ENCODE assay signal across 13 cellular contexts in genomic region chr10:94292448-94293118, GRCh38.
A peak's percentile ranks its signal among the peaks of the same experiment; 100 is the strongest.
DNase-seq lines count a peak whose midpoint lies in the region; ATAC-seq, FAIRE-seq and TF ChIP-seq lines count a peak whose summit lies in the region.
"Had no signal": no experiment of that assay in that cellular context is flagged by ENCODE, and none has a peak within 500 bp of the region (broad histone marks: within the 10 kb centered on the region; RNA-seq: fewer than 3 reads in every experiment).

No MANE protein-coding gene starts in this region.

- no peak overlapping the region for H3K4me3 ChIP-seq in SK-N-MC
- H3K4me3 ChIP-seq in psoas muscle, result no peak overlapping the region
- H3K4me3 ChIP-seq: HAP-1, right lobe of liver had no signal

- FAIRE-seq in GM12891 (lab: Jason Lieb, UNC), result peak; percentile 26

- H3K27me3 ChIP-seq in psoas muscle (ENCODE audit: insufficient read depth in 3 of 3, low read length in 2 of 3), result no peaks in the 10 kb centered on the region
- H3K27me3 ChIP-seq: right lobe of liver had no signal

- no peak overlapping the region for H3K4me3 Mint-ChIP-seq in T-helper 17 cell

- H3K27ac ChIP-seq in SK-N-MC (peak overlapping the region; percentile 67; the same call in 1 of the 2 replicates), psoas muscle (peak overlapping the region; percentile 39)
- H3K27ac ChIP-seq: right lobe of liver had no signal

- H3K27me3 Mint-ChIP-seq in T-helper 17 cell, result peaks cover 59% of the 10 kb centered on the region

- H3K36me3 Mint-ChIP-seq in T-helper 17 cell (ENCODE audit: low read depth), result no peaks in the 10 kb centered on the region

- intact Hi-C loops in psoas muscle (cut with DNase I), result no loop called here

- H3K4me1 ChIP-seq in psoas muscle, result no peaks in the 10 kb centered on the region
- H3K4me1 ChIP-seq: HAP-1 had no signal

- no peaks in the 10 kb centered on the region for H3K36me3 ChIP-seq in SK-N-MC (ENCODE audit: insufficient read depth, low read length)
- H3K36me3 ChIP-seq in psoas muscle (ENCODE audit: insufficient read depth in 1 of 2, low read depth in 1 of 2), result no peaks in the 10 kb centered on the region
- H3K36me3 ChIP-seq: HAP-1, right lobe of liver had no signal

- TF ChIP-seq CTCF in psoas muscle (IDR thresholded peaks at IDR 0.05), result no peak

- TF ChIP-seq POLR2A in GM12891 (IDR thresholded peaks at IDR 0.05; ENCODE audit: low read depth, low read length), result no peak

- no peak overlapping the region for H3K27ac Mint-ChIP-seq in T-helper 17 cell

- H3K9ac ChIP-seq in SK-N-MC (ENCODE audit: insufficient read length), result no peak overlapping the region

- no peak for ATAC-seq in psoas muscle
- ATAC-seq in T-helper 17 cell, result no peak
- no peak for ATAC-seq in HG03457 (IDR thresholded peaks at IDR 0.05; ENCODE audit: unreplicated experiment)
- ATAC-seq: esophagus mucosa, right lobe of liver had no signal

- no peaks in the 10 kb centered on the region for H3K9me3 ChIP-seq in SK-N-MC (ENCODE audit: low read depth, low read length)
- no peaks in the 10 kb centered on the region for H3K9me3 ChIP-seq in psoas muscle
- no peaks in the 10 kb centered on the region for H3K9me3 ChIP-seq in T-helper 17 cell (ENCODE audit: control insufficient read depth, low read length, poor library complexity, severe bottlenecking)
- H3K9me3 ChIP-seq: HAP-1, right lobe of liver had no signal

- peaks cover 4% of the 10 kb centered on the region for H3K4me1 Mint-ChIP-seq in T-helper 17 cell

- WGBS in psoas muscle, 3 donors, result 41 to 56% (median 48%) methylated on average over 1 of the region's 1 CpG

- no peak for DNase-seq in GM12891 (ENCODE audit: insufficient read length, low spot score)
- DNase-seq in SK-N-MC (ENCODE audit: low read depth, low spot score), result peak; percentile 39
- DNase-seq in fibroblast of peridontal ligament (ENCODE audit: extremely low read depth), result peak; percentile 82
- peak; percentile 64 to 70 for DNase-seq in psoas muscle
- DNase-seq in T-helper 17 cell, result no peak
- no peak for DNase-seq in activated CD4-positive, CD25-positive, alpha-beta regulatory T cell treated with anti-CD3 and anti-CD28 coated beads, Interleukin-2, amount 50 U/mL, for 72 hours
- no peak for DNase-seq in NCI-H82 (lab: John Stamatoyannopoulos, UW)
- DNase-seq: amniotic stem cell, right lobe of liver, SIG-M5 had no signal

TF ChIP-seq in GM12891, 5 proteins besides CTCF, POLR2A, EP300 and RAD21:
- no peak for TF ChIP-seq SPI1 (IDR thresholded peaks at IDR 0.05; ENCODE audit: low read depth, low read length)
- no peak for TF ChIP-seq POLR2AphosphoS5 (IDR thresholded peaks at IDR 0.05; ENCODE audit: low read depth, low read length)
- no peak for TF ChIP-seq POU2F2 (IDR thresholded peaks at IDR 0.05; ENCODE audit: low read depth, low read length)
- TF ChIP-seq PAX5 (IDR thresholded peaks at IDR 0.05; ENCODE audit: insufficient read depth, low read length, severe bottlenecking), result no peak

Comparison
In these comparisons a context has a peak if more than half of its experiments do, and no peak if none do; other contexts are left out.
1. DNase-seq: peak in SK-N-MC (single experiment), fibroblast of peridontal ligament (single experiment) and psoas muscle (2 of 2); none in GM12891 (single experiment), T-helper 17 cell (0 of 3), activated CD4-positive, CD25-positive, alpha-beta regulatory T cell treated with anti-CD3 and anti-CD28 coated beads, Interleukin-2, amount 50 U/mL, for 72 hours (single experiment) and NCI-H82 (single experiment).